ENCODE assay signal across 16 cellular contexts in the genomic region with DNA sequence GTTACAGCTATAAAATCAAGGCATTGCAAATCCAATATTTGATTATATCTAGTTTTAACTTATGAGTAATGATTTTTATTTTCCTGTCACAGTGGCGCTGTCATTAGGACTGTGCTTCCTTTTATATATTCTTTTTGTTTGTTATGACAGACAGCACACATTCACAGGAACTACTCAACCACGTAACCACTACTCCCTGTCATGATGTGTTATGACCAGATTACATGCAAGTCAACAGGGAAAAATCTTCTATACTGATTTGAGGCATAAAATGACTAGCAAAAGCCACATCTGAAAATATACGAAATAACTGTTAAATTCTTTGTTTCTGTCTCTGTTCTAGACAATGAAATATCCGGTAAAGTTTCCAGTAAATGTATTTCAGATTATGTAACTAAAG. TPM values are rescaled to one million over a fixed set of nuclear protein-coding genes. Genes with fewer than 3 reads are reported as not detected.
A peak's percentile ranks its signal among the peaks of the same experiment; 100 is the strongest.
DNase-seq lines count a peak whose midpoint lies in the region; ATAC-seq and TF ChIP-seq lines count a peak whose summit lies in the region.
"Had no signal": no experiment of that assay in that cellular context is flagged by ENCODE, and none has a peak within 500 bp of the region (broad histone marks: within the 10 kb centered on the region; RNA-seq: fewer than 3 reads in every experiment).

No MANE protein-coding gene starts in this region.

- peaks cover 52% of the 10 kb centered on the region for H3K36me3 Mint-ChIP-seq in CD8-positive, alpha-beta T cell

- peaks cover 7% of the 10 kb centered on the region for H3K4me1 ChIP-seq in CD8-positive, alpha-beta T cell (ENCODE audit: insufficient read depth, low read length)
- no peaks in the 10 kb centered on the region for H3K4me1 ChIP-seq in psoas muscle

- H3K4me3 Mint-ChIP-seq in CD8-positive, alpha-beta T cell = no peak overlapping the region
- H3K4me3 Mint-ChIP-seq: brain had no signal

- H3K4me3 ChIP-seq in CD8-positive, alpha-beta T cell (ENCODE audit: low read depth, low read length) = no peak overlapping the region
- no peak overlapping the region for H3K4me3 ChIP-seq in Jurkat, Clone E6-1 (ENCODE audit: low read length)
- H3K4me3 ChIP-seq in epithelial cell of proximal tubule (ENCODE audit: low read depth, low read length) (no peak overlapping the region), psoas muscle (no peak overlapping the region)
- H3K4me3 ChIP-seq: mucosa of descending colon, thoracic aorta had no signal

- no peaks in the 10 kb centered on the region for H3K27me3 Mint-ChIP-seq in CD8-positive, alpha-beta T cell (ENCODE audit: low read depth)
- H3K27me3 Mint-ChIP-seq: brain had no signal

- intact Hi-C loops in CD8-positive, alpha-beta T cell (cut with DNase I, micrococcal nuclease) = no loop called here
- intact Hi-C loops in psoas muscle (cut with DNase I) = no loop called here

- H3K27me3 ChIP-seq in CD8-positive, alpha-beta T cell (ENCODE audit: insufficient read depth, low read length) = no peaks in the 10 kb centered on the region
- no peaks in the 10 kb centered on the region for H3K27me3 ChIP-seq in psoas muscle (ENCODE audit: insufficient read depth in 3 of 3, low read length in 2 of 3)

- WGBS in psoas muscle, 3 donors = 90 to 95% (median 94%) methylated on average over 4 of the region's 4 CpGs

- POLR2A ChIA-PET in CD8-positive, alpha-beta T cell (lab: Charles Lee) = interaction anchor here (0.9 to 1.0 kb wide), 2 partner anchors 11 to 18 kb away, joined by 3 read pairs; no protein-coding TSS in a partner anchor

- H3K9me3 Mint-ChIP-seq in CD8-positive, alpha-beta T cell = no peaks in the 10 kb centered on the region

- H3K36me3 ChIP-seq in CD8-positive, alpha-beta T cell (ENCODE audit: insufficient read depth, low read length) = peaks cover 5% of the 10 kb centered on the region
- H3K36me3 ChIP-seq in psoas muscle (ENCODE audit: insufficient read depth in 1 of 2, low read depth in 1 of 2) = peaks cover 7 to 97% of the 10 kb centered on the region in 2 donors

- H3K9me3 ChIP-seq in CD8-positive, alpha-beta T cell (ENCODE audit: low read length) = no peaks in the 10 kb centered on the region
- H3K9me3 ChIP-seq in psoas muscle = no peaks in the 10 kb centered on the region
- H3K9me3 ChIP-seq: mucosa of descending colon, thoracic aorta had no signal

- ATAC-seq in CD8-positive, alpha-beta T cell = peak; percentile 48
- ATAC-seq in GM18867 (IDR thresholded peaks at IDR 0.05; ENCODE audit: unreplicated experiment) = peak; percentile 41
- no peak for ATAC-seq in psoas muscle
- no peak for ATAC-seq in GM21723 (IDR thresholded peaks at IDR 0.05; ENCODE audit: unreplicated experiment)
- ATAC-seq: mucosa of descending colon, right cardiac atrium had no signal

- H3K4me1 Mint-ChIP-seq in CD8-positive, alpha-beta T cell (ENCODE audit: low read depth) = peaks cover 26% of the 10 kb centered on the region

- TF ChIP-seq CTCF in CD8-positive, alpha-beta T cell (IDR thresholded peaks at IDR 0.05) = no peak
- TF ChIP-seq CTCF in epithelial cell of proximal tubule (conservative IDR thresholded peaks at IDR 0.05; ENCODE audit: low read depth, low read length) = no peak
- no peak for TF ChIP-seq CTCF in psoas muscle (IDR thresholded peaks at IDR 0.05)

- no peak for DNase-seq in CD8-positive, alpha-beta T cell
- DNase-seq in Jurkat, Clone E6-1 (ENCODE audit: low read depth, low spot score) = peak; percentile 67
- DNase-seq in epithelial cell of proximal tubule (ENCODE audit: low read depth) (peak; percentile 40), iPS-NIHi11 (ENCODE audit: low spot score) (no peak), psoas muscle (no peak), NCI-H526 (lab: John Stamatoyannopoulos, UW) (no peak)
- DNase-seq: HCEC 1CT, mucosa of descending colon, NCI-H1092, NCI-H82, right cardiac atrium had no signal

- H3K27ac Mint-ChIP-seq in CD8-positive, alpha-beta T cell = no peak overlapping the region

- no peak overlapping the region for H3K27ac ChIP-seq in CD8-positive, alpha-beta T cell (ENCODE audit: low read depth, low read length)
- H3K27ac ChIP-seq in psoas muscle = no peak overlapping the region
- H3K27ac ChIP-seq: epithelial cell of prostate, thoracic aorta had no signal

- CTCF ChIA-PET in CD8-positive, alpha-beta T cell (lab: Charles Lee) = no interaction called here

RNA-seq across cellular contexts. Expression of a gene that starts 25.4 kb away (rescaled TPM):
- 100 to 1,000 TPM; 152 to 154 TPM for total RNA-seq in CD8-positive, alpha-beta T cell
- polyA plus RNA-seq in Jurkat, Clone E6-1 (2012; ENCODE audit: insufficient read depth, insufficient read length) = 44.5 TPM
- 19.0 and 27.5 TPM in 2 replicates for total RNA-seq in epithelial cell of proximal tubule
- 10 to 100 TPM; 25.1 to 29.8 (median 27.9) TPM for total RNA-seq in psoas muscle
- polyA plus RNA-seq in psoas muscle = 10 to 100 TPM; 13.4 to 18.1 (median 15.1) TPM

Comparison
In these comparisons a context has a peak if more than half of its experiments do, and no peak if none do; other contexts are left out.
1. ATAC-seq: peak in CD8-positive, alpha-beta T cell (single experiment) and GM18867 (single experiment); none in psoas muscle (0 of 4) and GM21723 (single experiment).
2. DNase-seq: peak in Jurkat, Clone E6-1 (single experiment) and epithelial cell of proximal tubule (single experiment); none in CD8-positive, alpha-beta T cell (0 of 7), iPS-NIHi11 (single experiment), psoas muscle (0 of 2) and NCI-H526 (0 of 2).